Comparison of ENCODE assay signal across 28 cellular contexts in genomic region chr3:22523925-22524324, GRCh38.
"Had no signal": no experiment of that assay in that cellular context is flagged by ENCODE, and none has a peak within 500 bp of the region (broad histone marks: within the 10 kb centered on the region; RNA-seq: fewer than 3 reads in every experiment).

No MANE protein-coding gene starts in this region.

- DNase-seq: natural killer cell; occipital lobe; ovary; posterior cingulate gyrus; psoas muscle; right cardiac atrium; spleen; stimulated activated CD4-positive, alpha-beta T cell treated with anti-CD3 and anti-CD28 coated beads, Interleukin-12 subunit alpha, Interleukin-12 subunit beta, amount 100 ng/mL, for 4 hours; stimulated activated CD4-positive, alpha-beta T cell treated with anti-CD3 and anti-CD28 coated beads, Interleukin-1b, Interleukin-23, amount 100 ng/mL, for 48 hours; stimulated activated CD4-positive, alpha-beta T cell treated with anti-CD3 and anti-CD28 coated beads, Interleukin-4, amount 100 ng/mL, for 1 hour; stimulated activated CD4-positive, alpha-beta T cell treated with anti-CD3 and anti-CD28 coated beads, Interleukin-4, amount 100 ng/mL, for 4 hours; stimulated activated CD8-positive, alpha-beta memory T cell treated with anti-CD3 and anti-CD28 coated beads, Interleukin-4, amount 100 ng/mL, for 48 hours; stimulated activated naive CD4-positive, alpha-beta T cell; stimulated activated naive CD8-positive, alpha-beta T cell treated with anti-CD3 and anti-CD28 coated beads, Interleukin-15, amount 100 ng/mL, for 72 hours; stimulated activated naive CD8-positive, alpha-beta T cell treated with anti-CD3 and anti-CD28 coated beads, Interleukin-15, Interleukin-2, amounts not matched to agents 100 U/mL and 50 U/mL, for 24 hours; substantia nigra; testis; tibial artery; transverse colon; upper lobe of right lung; uterus had no signal

- H3K4me2 ChIP-seq: neural progenitor cell, smooth muscle cell had no signal

- H3K9me3 ChIP-seq: ovary, suprapubic skin, testis, tibial artery, transverse colon, upper lobe of right lung, uterus had no signal

- ATAC-seq: natural killer cell; psoas muscle; right cardiac atrium; sciatic nerve; stimulated activated memory B cell treated with anti-CD40 and anti-IgM and Interleukin-4, amounts not matched to agents 10 μg/mL and 1 μg/mL and 100 μg/mL, for 72 hours; stimulated activated naive CD8-positive, alpha-beta T cell treated with anti-CD3 and anti-CD28 coated beads, Interleukin-15, amount 100 ng/mL, for 72 hours; stimulated activated naive CD8-positive, alpha-beta T cell treated with anti-CD3 and anti-CD28 coated beads, Interleukin-15, Interleukin-2, amounts not matched to agents 100 U/mL and 50 U/mL, for 24 hours; upper lobe of right lung had no signal

- H3K4me1 ChIP-seq: neural progenitor cell, parathyroid adenoma, spleen, suprapubic skin, testis, transverse colon, upper lobe of right lung, uterus had no signal

- H3K27ac ChIP-seq: neural progenitor cell, ovary, parathyroid adenoma, psoas muscle, skin epidermis, spleen, suprapubic skin, testis, tibial artery, transverse colon, upper lobe of right lung, uterus had no signal

- H2AFZ ChIP-seq: neural progenitor cell, parathyroid adenoma had no signal

- H3K27me3 ChIP-seq: neural progenitor cell, ovary, spleen, suprapubic skin, testis, tibial artery, transverse colon, upper lobe of right lung, uterus had no signal

- H3K4me3 ChIP-seq: neural progenitor cell, ovary, psoas muscle, skin epidermis, smooth muscle cell, spleen, suprapubic skin, testis, tibial artery, transverse colon, upper lobe of right lung, uterus had no signal

- H3K9ac ChIP-seq: neural progenitor cell, parathyroid adenoma had no signal

- H3K79me2 ChIP-seq: parathyroid adenoma had no signal

- H3K36me3 ChIP-seq: neural progenitor cell, ovary, spleen, suprapubic skin, tibial artery, transverse colon, upper lobe of right lung, uterus had no signal
